8 cellular contexts compared by ENCODE assay signal in genomic region chr18:26547302-26548143, GRCh38. TPM values are rescaled to one million over a fixed set of nuclear protein-coding genes. Genes with fewer than 3 reads are reported as not detected.
A peak's percentile ranks its signal among the peaks of the same experiment; 100 is the strongest.
DNase-seq lines count a peak whose midpoint lies in the region; ATAC-seq and TF ChIP-seq lines count a peak whose summit lies in the region.

No MANE protein-coding gene starts in this region.

- H3K79me2 ChIP-seq in neural cell (replicated peaks; ENCODE audit: insufficient read depth, low read length): peaks cover 39% of the 10 kb centered on the region

- no peaks in the 10 kb centered on the region for H3K9me2 ChIP-seq in neural cell (ENCODE audit: insufficient read depth, low read length)

- DNase-seq in DMS153 treated with DMSO at 0.1 percent for 48 hours (lab: John Stamatoyannopoulos, UW; ENCODE audit: unreplicated experiment) (peak; percentile 71), MG63 (peak; percentile 52), foreskin fibroblast (peak; percentile 76 to 91), suprapubic skin (ENCODE audit: low spot score in 2 of 2) (peak; percentile 70 to 82), NCI-H128 (lab: John Stamatoyannopoulos, UW; ENCODE audit: unreplicated experiment) (no peak)
- peak; percentile 23 for DNase-seq in activated effector memory CD4-positive, alpha-beta T cell treated with Interleukin-2 at 50 U/mL for 16 hours

- ATAC-seq in GM21723 (IDR thresholded peaks at IDR 0.05; ENCODE audit: unreplicated experiment): peak; percentile 47

- H3K27ac ChIP-seq in neural cell (ENCODE audit: low read length) (peak overlapping the region; percentile 69), suprapubic skin (peak overlapping the region; percentile 85)

- no peaks in the 10 kb centered on the region for H3F3A ChIP-seq in neural cell (ENCODE audit: insufficient read depth, low read length, poor library complexity, severe bottlenecking)

- no peak for TF ChIP-seq POLR2A in suprapubic skin (IDR thresholded peaks at IDR 0.05)

- WGBS in suprapubic skin: 53% methylated on average over 25 of the region's 96 CpGs

- peaks cover 4% of the 10 kb centered on the region for H3K36me3 ChIP-seq in MG63
- H3K36me3 ChIP-seq in neural cell (ENCODE audit: insufficient read depth, low read length): no peaks in the 10 kb centered on the region
- no peaks in the 10 kb centered on the region for H3K36me3 ChIP-seq in suprapubic skin

- H2AFZ ChIP-seq in neural cell (ENCODE audit: low read depth, low read length): peak overlapping the region; percentile 49

- TF ChIP-seq EP300 in neural cell (conservative IDR thresholded peaks at IDR 0.05; ENCODE audit: poor library complexity, severe bottlenecking) (no peak), suprapubic skin (IDR thresholded peaks at IDR 0.05) (no peak)

- H3K4me3 ChIP-seq in MG63 (peak overlapping the region; percentile 55), foreskin fibroblast (ENCODE audit: low read depth in 1 of 2, low read length in 2 of 2) (peak overlapping the region; percentile 68 to 70), neural cell (ENCODE audit: low read length) (peak overlapping the region; percentile 92), suprapubic skin (peak overlapping the region; percentile 74)

- H3K27me3 ChIP-seq in MG63 (no peaks in the 10 kb centered on the region), neural cell (ENCODE audit: insufficient read depth, low read depth, low read length) (peaks cover 34% of the 10 kb centered on the region), suprapubic skin (peaks cover 17% of the 10 kb centered on the region)

- peak overlapping the region; percentile 59 for H3K4me2 ChIP-seq in neural cell (ENCODE audit: low read length)

- H3K9me3 ChIP-seq in MG63 (no peaks in the 10 kb centered on the region), neural cell (ENCODE audit: low read length) (no peaks in the 10 kb centered on the region), suprapubic skin (no peaks in the 10 kb centered on the region)

- TF ChIP-seq CTCF in foreskin fibroblast (IDR thresholded peaks at IDR 0.05; ENCODE audit: low read depth, low read length): peak; percentile 47
- peak; percentile 77 for TF ChIP-seq CTCF in neural cell (IDR thresholded peaks at IDR 0.05; ENCODE audit: poor library complexity, severe bottlenecking)
- TF ChIP-seq CTCF in suprapubic skin (IDR thresholded peaks at IDR 0.05): peak in 1 of 2 donors; percentile 34

- peak overlapping the region; percentile 82 for H3K9ac ChIP-seq in neural cell (ENCODE audit: low read length)

- H3K4me1 ChIP-seq in suprapubic skin: peaks cover 75% of the 10 kb centered on the region

- peak; percentile 50 for TF ChIP-seq RAD21 in neural cell (conservative IDR thresholded peaks at IDR 0.05)

- no peaks in the 10 kb centered on the region for H4K20me1 ChIP-seq in neural cell (ENCODE audit: insufficient read depth)

TF ChIP-seq in neural cell, 6 proteins besides CTCF, POLR2A, EP300 and RAD21:
- TF ChIP-seq POLR2AphosphoS5 (IDR thresholded peaks at IDR 0.05) (peak; percentile 41), MXI1 (conservative IDR thresholded peaks at IDR 0.05; ENCODE audit: poor library complexity, severe bottlenecking) (peak; percentile 49), EZH2 (IDR thresholded peaks at IDR 0.05; ENCODE audit: borderline replicate concordance, insufficient read depth, low read length, poor library complexity, severe bottlenecking) (no peak), TAF1 (IDR thresholded peaks at IDR 0.05; ENCODE audit: low read depth) (peak; percentile 40), SMC3 (conservative IDR thresholded peaks at IDR 0.05; ENCODE audit: poor library complexity) (peak; percentile 50)
- TF ChIP-seq, protein P1, sequence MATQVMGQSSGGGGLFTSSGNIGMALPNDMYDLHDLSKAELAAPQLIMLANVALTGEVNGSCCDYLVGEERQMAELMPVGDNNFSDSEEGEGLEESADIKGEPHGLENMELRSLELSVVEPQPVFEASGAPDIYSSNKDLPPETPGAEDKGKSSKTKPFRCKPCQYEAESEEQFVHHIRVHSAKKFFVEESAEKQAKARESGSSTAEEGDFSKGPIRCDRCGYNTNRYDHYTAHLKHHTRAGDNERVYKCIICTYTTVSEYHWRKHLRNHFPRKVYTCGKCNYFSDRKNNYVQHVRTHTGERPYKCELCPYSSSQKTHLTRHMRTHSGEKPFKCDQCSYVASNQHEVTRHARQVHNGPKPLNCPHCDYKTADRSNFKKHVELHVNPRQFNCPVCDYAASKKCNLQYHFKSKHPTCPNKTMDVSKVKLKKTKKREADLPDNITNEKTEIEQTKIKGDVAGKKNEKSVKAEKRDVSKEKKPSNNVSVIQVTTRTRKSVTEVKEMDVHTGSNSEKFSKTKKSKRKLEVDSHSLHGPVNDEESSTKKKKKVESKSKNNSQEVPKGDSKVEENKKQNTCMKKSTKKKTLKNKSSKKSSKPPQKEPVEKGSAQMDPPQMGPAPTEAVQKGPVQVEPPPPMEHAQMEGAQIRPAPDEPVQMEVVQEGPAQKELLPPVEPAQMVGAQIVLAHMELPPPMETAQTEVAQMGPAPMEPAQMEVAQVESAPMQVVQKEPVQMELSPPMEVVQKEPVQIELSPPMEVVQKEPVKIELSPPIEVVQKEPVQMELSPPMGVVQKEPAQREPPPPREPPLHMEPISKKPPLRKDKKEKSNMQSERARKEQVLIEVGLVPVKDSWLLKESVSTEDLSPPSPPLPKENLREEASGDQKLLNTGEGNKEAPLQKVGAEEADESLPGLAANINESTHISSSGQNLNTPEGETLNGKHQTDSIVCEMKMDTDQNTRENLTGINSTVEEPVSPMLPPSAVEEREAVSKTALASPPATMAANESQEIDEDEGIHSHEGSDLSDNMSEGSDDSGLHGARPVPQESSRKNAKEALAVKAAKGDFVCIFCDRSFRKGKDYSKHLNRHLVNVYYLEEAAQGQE (IDR thresholded peaks at IDR 0.05; ENCODE audit: borderline replicate concordance): no peak

RNA-seq across cellular contexts. Expression of gene KCTD1, which starts 0.8 kb away (rescaled TPM):
- total RNA-seq in MG63 (2014; rRNA removed; shearing (Covaris generic); ENCODE audit: low replicate concordance): 10.6 and 14.5 TPM in 2 replicates
- polyA plus RNA-seq in neural cell: 32.0 and 44.5 TPM in 2 replicates
- 52.6 and 54.3 TPM in 2 replicates for polyA minus RNA-seq in neural cell
- 100 to 1,000 TPM in 1 of 4 donors, 10 to 100 TPM in 3; 31.9 to 104 (median 69.7) TPM for total RNA-seq in suprapubic skin
